17 cellular contexts compared by ENCODE assay signal in genomic region chr2:219782999-219783398, GRCh38.
"Had no signal": no experiment of that assay in that cellular context is flagged by ENCODE, and none has a peak within 500 bp of the region (broad histone marks: within the 10 kb centered on the region; RNA-seq: fewer than 3 reads in every experiment).

No MANE protein-coding gene starts in this region.

- DNase-seq: effector CD4-positive, alpha-beta T cell; endodermal cell; erythroblast; foreskin melanocyte; head of caudate nucleus; left colon; mesendoderm; naive thymus-derived CD4-positive, alpha-beta T cell; posterior cingulate gyrus; spleen; stimulated activated CD4-positive, alpha-beta T cell treated with anti-CD3 and anti-CD28 coated beads, Interleukin-15, amount 100 ng/mL, for 24 hours; stimulated activated CD4-positive, alpha-beta T cell treated with anti-CD3 and anti-CD28 coated beads, Interleukin-1b, Interleukin-23, amount 100 ng/mL, for 48 hours; stimulated activated CD4-positive, alpha-beta T cell treated with anti-CD3 and anti-CD28 coated beads, Interleukin-4, amount 100 ng/mL, for 24 hours; stomach; substantia nigra; trophoblast cell had no signal

- ATAC-seq: left colon; naive thymus-derived CD4-positive, alpha-beta T cell; stimulated activated memory B cell treated with anti-CD40 and anti-IgM and Interleukin-4, amounts not matched to agents 10 μg/mL and 1 μg/mL and 100 μg/mL, for 72 hours had no signal
